ENCODE assay signal across 38 cellular contexts in genomic region chr11:64541131-64541530, GRCh38. TPM values are rescaled to one million over a fixed set of nuclear protein-coding genes. Genes with fewer than 3 reads are reported as not detected.
"Had no signal": no experiment of that assay in that cellular context is flagged by ENCODE, and none has a peak within 500 bp of the region (broad histone marks: within the 10 kb centered on the region; RNA-seq: fewer than 3 reads in every experiment).

No MANE protein-coding gene starts in this region.

- H3K4me1 Mint-ChIP-seq: activated CD4-positive, alpha-beta T cell treated with anti-CD3 and anti-CD28 coated beads for 36 hours; activated CD4-positive, alpha-beta T cell treated with anti-CD3 and anti-CD28 coated beads, Interleukin-2, amount 10 ng/mL, durations not matched to agents 24 days and 14 days; activated CD8-positive, alpha-beta memory T cell treated with anti-CD3 and anti-CD28 coated beads, Interleukin-2, amount 10 ng/mL, durations not matched to agents 7 days and 5 days; activated naive CD4-positive, alpha-beta T cell treated with anti-CD3 and anti-CD28 coated beads, Interleukin-2, amount 50 U/mL, for 24 hours; T-helper 17 cell had no signal

- H3K4me1 ChIP-seq: colonic mucosa had no signal

- ATAC-seq: activated CD4-positive, alpha-beta T cell treated with anti-CD3 and anti-CD28 coated beads for 36 hours; activated CD8-positive, alpha-beta memory T cell treated with anti-CD3 and anti-CD28 coated beads, Interleukin-2, amount 10 ng/mL, durations not matched to agents 7 days and 5 days; activated CD8-positive, alpha-beta T cell treated with anti-CD3 and anti-CD28 coated beads, Interleukin-2, amount 10 ng/mL, durations not matched to agents 7 days and 5 days; activated naive CD8-positive, alpha-beta T cell treated with anti-CD3 and anti-CD28 coated beads, Interleukin-2, amount 50 U/mL, for 24 hours; body of pancreas; gastroesophageal sphincter; heart right ventricle; T-helper 17 cell had no signal

- H3K27me3 ChIP-seq: adrenal gland, body of pancreas, colonic mucosa had no signal

- H3K27ac ChIP-seq: adrenal gland, body of pancreas, colonic mucosa, esophagus squamous epithelium, gastroesophageal sphincter, heart right ventricle had no signal

- H3K4me3 ChIP-seq: adrenal gland, body of pancreas, colonic mucosa, esophagus squamous epithelium, gastroesophageal sphincter, heart right ventricle had no signal

- H3K4me3 Mint-ChIP-seq: activated CD4-positive, alpha-beta memory T cell treated with anti-CD3 and anti-CD28 coated beads for 36 hours; activated CD4-positive, alpha-beta T cell treated with anti-CD3 and anti-CD28 coated beads for 36 hours; activated CD4-positive, alpha-beta T cell treated with anti-CD3 and anti-CD28 coated beads, Interleukin-2, amount 10 ng/mL, durations not matched to agents 24 days and 14 days; activated CD8-positive, alpha-beta memory T cell treated with anti-CD3 and anti-CD28 coated beads, Interleukin-2, amount 10 ng/mL, durations not matched to agents 7 days and 5 days; activated CD8-positive, alpha-beta T cell treated with anti-CD3 and anti-CD28 coated beads, Interleukin-2, amount 10 ng/mL, durations not matched to agents 7 days and 5 days; activated naive CD4-positive, alpha-beta T cell treated with anti-CD3 and anti-CD28 coated beads for 36 hours; activated naive CD4-positive, alpha-beta T cell treated with anti-CD3 and anti-CD28 coated beads, Interleukin-2, amount 50 U/mL, for 24 hours; activated naive CD8-positive, alpha-beta T cell treated with anti-CD3 and anti-CD28 coated beads for 36 hours; activated naive CD8-positive, alpha-beta T cell treated with anti-CD3 and anti-CD28 coated beads, Interleukin-2, amount 50 U/mL, for 24 hours; activated T-helper 1 cell treated with anti-CD3 and anti-CD28 coated beads, Interleukin-12 subunit alpha, Interleukin-12 subunit beta, Interleukin-2, Interleukin-4 antibody, amounts not matched to agents 30 ng/mL and 10 ng/mL and 1 ng/mL, durations not matched to agents 14 hours and 24 hours and 36 hours; T-helper 17 cell; T-helper 2 cell treated with Interferon-gamma antibody and Interleukin-4, amounts not matched to agents 5 μg/mL and 100 μg/mL, for 36 hours had no signal

- H3K9me3 ChIP-seq: adrenal gland, body of pancreas, colonic mucosa, esophagus squamous epithelium, gastroesophageal sphincter had no signal

- H3K36me3 ChIP-seq: adrenal gland, colonic mucosa, esophagus squamous epithelium, gastroesophageal sphincter, heart right ventricle had no signal

- DNase-seq: activated CD4-positive, alpha-beta memory T cell treated with anti-CD3 and anti-CD28 coated beads for 36 hours; activated CD4-positive, alpha-beta T cell treated with anti-CD3 and anti-CD28 coated beads for 36 hours; activated CD4-positive, alpha-beta T cell treated with anti-CD3 and anti-CD28 coated beads, Interleukin-2, amount 10 ng/mL, durations not matched to agents 24 days and 14 days; activated CD4-positive, CD25-positive, alpha-beta regulatory T cell; activated CD4-positive, CD25-positive, alpha-beta regulatory T cell treated with anti-CD3 and anti-CD28 coated beads, Interleukin-2, amount 50 U/mL, for 72 hours; activated CD8-positive, alpha-beta memory T cell treated with anti-CD3 and anti-CD28 coated beads, Interleukin-2, amount 10 ng/mL, durations not matched to agents 7 days and 5 days; activated CD8-positive, alpha-beta memory T cell treated with anti-CD3 and anti-CD28 coated beads, Interleukin-2, amount 50 U/mL, for 4 hours; activated CD8-positive, alpha-beta T cell treated with anti-CD3 and anti-CD28 coated beads, Interleukin-2, amount 10 ng/mL, durations not matched to agents 7 days and 5 days; activated effector memory CD4-positive, alpha-beta T cell treated with anti-CD3 and anti-CD28 coated beads, Interleukin-2, amount 50 U/mL, for 16 hours; activated naive CD4-positive, alpha-beta T cell treated with anti-CD3 and anti-CD28 coated beads for 36 hours; activated naive CD8-positive, alpha-beta T cell treated with anti-CD3 and anti-CD28 coated beads for 36 hours; activated naive CD8-positive, alpha-beta T cell treated with anti-CD3 and anti-CD28 coated beads, Interleukin-2, amount 50 U/mL, for 24 hours; activated T-cell treated with anti-CD3 and anti-CD28 coated beads, Interleukin-2, amount 50 U/mL, for 1 hour; activated T-cell treated with anti-CD3 and anti-CD28 coated beads, Interleukin-2, amount 50 U/mL, for 48 hours; adrenal gland; amygdala; body of pancreas; caudate nucleus; colonic mucosa; effector CD8-positive, alpha-beta T cell; esophagus squamous epithelium; foreskin melanocyte; heart right ventricle; T-helper 17 cell; T1000 had no signal

- H3K36me3 Mint-ChIP-seq: activated CD4-positive, alpha-beta memory T cell treated with anti-CD3 and anti-CD28 coated beads for 36 hours; activated CD8-positive, alpha-beta memory T cell treated with anti-CD3 and anti-CD28 coated beads, Interleukin-2, amount 10 ng/mL, durations not matched to agents 7 days and 5 days; activated naive CD4-positive, alpha-beta T cell treated with anti-CD3 and anti-CD28 coated beads, Interleukin-2, amount 50 U/mL, for 24 hours; activated naive CD8-positive, alpha-beta T cell treated with anti-CD3 and anti-CD28 coated beads for 36 hours had no signal

- H3K9me3 Mint-ChIP-seq: activated CD4-positive, alpha-beta memory T cell treated with anti-CD3 and anti-CD28 coated beads for 36 hours; activated CD4-positive, alpha-beta T cell treated with anti-CD3 and anti-CD28 coated beads, Interleukin-2, amount 10 ng/mL, durations not matched to agents 24 days and 14 days; activated naive CD4-positive, alpha-beta T cell treated with anti-CD3 and anti-CD28 coated beads for 36 hours; activated naive CD4-positive, alpha-beta T cell treated with anti-CD3 and anti-CD28 coated beads, Interleukin-2, amount 50 U/mL, for 24 hours; activated naive CD8-positive, alpha-beta T cell treated with anti-CD3 and anti-CD28 coated beads for 36 hours; activated naive CD8-positive, alpha-beta T cell treated with anti-CD3 and anti-CD28 coated beads, Interleukin-2, amount 50 U/mL, for 24 hours; activated T-helper 1 cell treated with anti-CD3 and anti-CD28 coated beads, Interleukin-12 subunit alpha, Interleukin-12 subunit beta, Interleukin-2, Interleukin-4 antibody, amounts not matched to agents 30 ng/mL and 10 ng/mL and 1 ng/mL, durations not matched to agents 14 hours and 24 hours and 36 hours; activated T-helper 2 cell treated with anti-CD3 and anti-CD28 coated beads, Interferon-gamma antibody, Interleukin-2, Interleukin-4, amounts not matched to agents 10 μg/mL and 5 μg/mL and 100 μg/mL, durations not matched to agents 14 hours and 24 hours and 36 hours; T-helper 2 cell treated with Interferon-gamma antibody and Interleukin-4, amounts not matched to agents 5 μg/mL and 100 μg/mL, for 36 hours had no signal

- H3K27ac Mint-ChIP-seq: activated CD4-positive, alpha-beta memory T cell treated with anti-CD3 and anti-CD28 coated beads for 36 hours; activated CD4-positive, alpha-beta T cell treated with anti-CD3 and anti-CD28 coated beads for 36 hours; activated CD4-positive, alpha-beta T cell treated with anti-CD3 and anti-CD28 coated beads, Interleukin-2, amount 10 ng/mL, durations not matched to agents 24 days and 14 days; activated CD8-positive, alpha-beta memory T cell treated with anti-CD3 and anti-CD28 coated beads, Interleukin-2, amount 10 ng/mL, durations not matched to agents 7 days and 5 days; activated CD8-positive, alpha-beta T cell treated with anti-CD3 and anti-CD28 coated beads, Interleukin-2, amount 10 ng/mL, durations not matched to agents 7 days and 5 days; activated naive CD4-positive, alpha-beta T cell treated with anti-CD3 and anti-CD28 coated beads for 36 hours; activated naive CD4-positive, alpha-beta T cell treated with anti-CD3 and anti-CD28 coated beads, Interleukin-2, amount 50 U/mL, for 24 hours; activated naive CD8-positive, alpha-beta T cell treated with anti-CD3 and anti-CD28 coated beads for 36 hours; activated naive CD8-positive, alpha-beta T cell treated with anti-CD3 and anti-CD28 coated beads, Interleukin-2, amount 50 U/mL, for 24 hours; activated T-helper 1 cell treated with anti-CD3 and anti-CD28 coated beads, Interleukin-12 subunit alpha, Interleukin-12 subunit beta, Interleukin-2, Interleukin-4 antibody, amounts not matched to agents 30 ng/mL and 10 ng/mL and 1 ng/mL, durations not matched to agents 14 hours and 24 hours and 36 hours; activated T-helper 2 cell treated with anti-CD3 and anti-CD28 coated beads, Interferon-gamma antibody, Interleukin-2, Interleukin-4, amounts not matched to agents 10 μg/mL and 5 μg/mL and 100 μg/mL, durations not matched to agents 14 hours and 24 hours and 36 hours; T-helper 17 cell; T-helper 2 cell treated with Interferon-gamma antibody and Interleukin-4, amounts not matched to agents 5 μg/mL and 100 μg/mL, for 36 hours had no signal

RNA-seq across cellular contexts. Expression of gene SLC22A11, which starts 14.6 kb away (rescaled TPM):
- total RNA-seq: activated CD4-positive, alpha-beta memory T cell treated with anti-CD3 and anti-CD28 coated beads for 36 hours; activated CD4-positive, alpha-beta T cell treated with anti-CD3 and anti-CD28 coated beads, Interleukin-2, amount 10 ng/mL, durations not matched to agents 24 days and 14 days; activated CD8-positive, alpha-beta memory T cell treated with anti-CD3 and anti-CD28 coated beads for 36 hours; activated CD8-positive, alpha-beta memory T cell treated with anti-CD3 and anti-CD28 coated beads, Interleukin-2, amount 10 ng/mL, durations not matched to agents 7 days and 5 days; activated CD8-positive, alpha-beta T cell treated with anti-CD3 and anti-CD28 coated beads, Interleukin-2, amount 10 ng/mL, durations not matched to agents 7 days and 5 days; activated naive CD8-positive, alpha-beta T cell treated with anti-CD3 and anti-CD28 coated beads for 36 hours; activated T-helper 1 cell treated with anti-CD3 and anti-CD28 coated beads, Interleukin-12 subunit alpha, Interleukin-12 subunit beta, Interleukin-2, Interleukin-4 antibody, amounts not matched to agents 30 ng/mL and 10 ng/mL and 1 ng/mL, durations not matched to agents 14 hours and 24 hours and 36 hours; activated T-helper 2 cell treated with anti-CD3 and anti-CD28 coated beads, Interferon-gamma antibody, Interleukin-2, Interleukin-4, amounts not matched to agents 10 μg/mL and 5 μg/mL and 100 μg/mL, durations not matched to agents 14 hours and 24 hours and 36 hours; body of pancreas; colonic mucosa; dermis microvascular lymphatic vessel endothelial cell; endothelial cell of umbilical vein; esophagus squamous epithelium; fibroblast of lung; fibroblast of villous mesenchyme; gastroesophageal sphincter; glomerular endothelial cell; heart right ventricle; T-helper 17 cell had no signal
- polyA plus RNA-seq: aorta, endothelial cell of umbilical vein, esophagus, fibroblast of lung, heart right ventricle had no signal

RNA-seq across cellular contexts. Expression of gene SLC22A12, which starts 49.9 kb away (rescaled TPM):
- total RNA-seq: activated CD4-positive, alpha-beta memory T cell treated with anti-CD3 and anti-CD28 coated beads for 36 hours; activated CD4-positive, alpha-beta T cell treated with anti-CD3 and anti-CD28 coated beads for 36 hours; activated CD4-positive, alpha-beta T cell treated with anti-CD3 and anti-CD28 coated beads, Interleukin-2, amount 10 ng/mL, durations not matched to agents 24 days and 14 days; activated CD8-positive, alpha-beta memory T cell treated with anti-CD3 and anti-CD28 coated beads for 36 hours; activated CD8-positive, alpha-beta memory T cell treated with anti-CD3 and anti-CD28 coated beads, Interleukin-2, amount 10 ng/mL, durations not matched to agents 7 days and 5 days; activated CD8-positive, alpha-beta T cell treated with anti-CD3 and anti-CD28 coated beads, Interleukin-2, amount 10 ng/mL, durations not matched to agents 7 days and 5 days; activated naive CD4-positive, alpha-beta T cell treated with anti-CD3 and anti-CD28 coated beads for 36 hours; activated naive CD8-positive, alpha-beta T cell treated with anti-CD3 and anti-CD28 coated beads for 36 hours; activated T-helper 1 cell treated with anti-CD3 and anti-CD28 coated beads, Interleukin-12 subunit alpha, Interleukin-12 subunit beta, Interleukin-2, Interleukin-4 antibody, amounts not matched to agents 30 ng/mL and 10 ng/mL and 1 ng/mL, durations not matched to agents 14 hours and 24 hours and 36 hours; activated T-helper 2 cell treated with anti-CD3 and anti-CD28 coated beads, Interferon-gamma antibody, Interleukin-2, Interleukin-4, amounts not matched to agents 10 μg/mL and 5 μg/mL and 100 μg/mL, durations not matched to agents 14 hours and 24 hours and 36 hours; adrenal gland; aorta; body of pancreas; colonic mucosa; dermis microvascular lymphatic vessel endothelial cell; endothelial cell of umbilical vein; esophagus squamous epithelium; fibroblast of lung; fibroblast of villous mesenchyme; gastroesophageal sphincter; glomerular endothelial cell; heart right ventricle; T-helper 17 cell had no signal
- polyA plus RNA-seq: adrenal gland, aorta, endothelial cell of umbilical vein, esophagus, fibroblast of lung, heart right ventricle had no signal
